In the genomic region with DNA sequence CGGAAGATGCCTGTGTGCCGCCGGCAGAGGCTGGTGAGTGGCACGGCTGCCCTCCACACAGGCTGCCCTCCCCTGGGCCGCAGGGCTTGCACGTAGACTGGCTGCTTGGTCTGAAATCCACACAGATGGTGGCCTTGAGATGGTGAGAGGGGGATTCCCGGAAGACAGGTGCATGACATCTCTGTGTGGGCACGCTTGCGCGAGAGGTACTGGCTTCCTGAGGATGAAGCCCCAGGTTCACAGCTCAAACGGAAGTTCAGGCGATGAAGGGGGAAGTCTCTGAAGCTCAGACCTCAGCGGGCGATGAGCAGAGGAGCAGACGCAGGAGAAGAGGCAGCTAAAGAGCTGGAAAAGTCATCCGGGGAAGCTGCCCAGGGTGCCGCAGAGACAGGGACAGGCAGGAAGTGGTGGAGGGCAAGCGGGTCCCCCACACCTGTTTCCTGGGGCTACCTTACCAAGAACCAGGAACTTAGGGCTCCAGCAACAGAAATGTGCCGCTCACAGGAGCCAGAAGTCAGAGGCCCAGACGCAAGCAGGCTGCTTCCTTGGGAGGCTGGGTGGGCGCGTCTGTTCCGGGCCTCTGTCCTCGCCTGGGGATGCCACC, we compare ENCODE assay signal across 8 cellular contexts. TPM values are rescaled to one million over a fixed set of nuclear protein-coding genes. Genes with fewer than 3 reads are reported as not detected.
A peak's percentile ranks its signal among the peaks of the same experiment; 100 is the strongest.
DNase-seq lines count a peak whose midpoint lies in the region; ATAC-seq and TF ChIP-seq lines count a peak whose summit lies in the region.

No MANE protein-coding gene starts in this region.

- DNase-seq in GM13977 (ENCODE audit: low spot score) (peak; percentile 82), RWPE1 (ENCODE audit: low spot score) (no peak), ascending aorta (ENCODE audit: low spot score in 2 of 2) (no peak), ureter (ENCODE audit: low spot score) (no peak), lower leg skin (ENCODE audit: low spot score in 2 of 2) (no peak), Right ventricle myocardium superior (no peak)
- peak; percentile 61 for DNase-seq in activated T-helper 9 cell treated with anti-CD3 and anti-CD28 coated beads, Interleukin-2, amount 50 U/mL, for 16 hours (ENCODE audit: low read depth)
- peak; percentile 47 to 64 for DNase-seq in stimulated activated CD4-positive, alpha-beta T cell treated with anti-CD3 and anti-CD28 coated beads, Interleukin-1b, Interleukin-23, amount 100 ng/mL, for 4 hours (ENCODE audit: low read depth in 2 of 2)

- TF ChIP-seq CTCF in GM13977 (IDR thresholded peaks at IDR 0.05; ENCODE audit: extremely low read depth, insufficient read depth, missing control alignments) (no peak), RWPE1 (conservative IDR thresholded peaks at IDR 0.05; ENCODE audit: low read depth) (no peak), ascending aorta (IDR thresholded peaks at IDR 0.05) (no peak), lower leg skin (IDR thresholded peaks at IDR 0.05) (no peak)

- H3K36me3 ChIP-seq in ascending aorta: peaks cover 6 to 38% of the 10 kb centered on the region in 2 donors

- no peak for TF ChIP-seq POLR2A in lower leg skin (IDR thresholded peaks at IDR 0.05)

- in situ Hi-C loops in GM13977 (cut with MboI; ENCODE audit: low pct_unique_long_range_greater_than_20kb, low sequenced_read_pairs, unreplicated experiment): loop anchor here (25.0 kb wide), 1 partner anchor 112 kb away; no protein-coding TSS in a partner anchor

- H3K4me3 ChIP-seq in ascending aorta: no peak overlapping the region
- H3K4me3 ChIP-seq in lower leg skin (ENCODE audit: low read depth, poor library complexity, severe bottlenecking): no peak overlapping the region

- POLR2A ChIA-PET in RWPE1 (lab: Yijun Ruan, JAX; ENCODE audit: low non-redundant PET): no interaction called here

- H3K27me3 ChIP-seq in ascending aorta: no peaks in the 10 kb centered on the region

- CTCF ChIA-PET in RWPE1 (lab: Yijun Ruan, JAX): no interaction called here

- peaks cover 0 to 2% of the 10 kb centered on the region in 2 donors for H3K4me1 ChIP-seq in ascending aorta

- H3K27ac ChIP-seq in RWPE1 (peak overlapping the region; percentile 21; the same call in 1 of the 2 replicates), ascending aorta (no peak overlapping the region)

- intact Hi-C loops in ascending aorta (cut with DNase I): no loop called here
- intact Hi-C loops in lower leg skin (cut with DNase I; ENCODE audit: low total_unique reads): no loop called here
- intact Hi-C loops in Right ventricle myocardium superior (cut with DNase I): no loop called here

- 86 to 90% methylated on average over 24 of the region's 24 CpGs for WGBS in lower leg skin, 2 donors

- no peak for ATAC-seq in Right ventricle myocardium superior (ENCODE audit: poor library complexity)

- H3K9me3 ChIP-seq in ascending aorta: no peaks in the 10 kb centered on the region

RNA-seq across cellular contexts. Expression of gene CRELD2, which starts 7.2 kb away (rescaled TPM):
- total RNA-seq in ascending aorta: 61.8 TPM
- 42.8 TPM for total RNA-seq in ureter
- total RNA-seq in lower leg skin: 10 to 100 TPM in 3 of 4 donors, 1 to 10 TPM in 1; 9.1 to 28.0 (median 18.0) TPM
- total RNA-seq in Right ventricle myocardium superior: 22.1 TPM

RNA-seq across cellular contexts. Expression of gene ALG12, which starts 7.4 kb away (rescaled TPM):
- 6.9 TPM for total RNA-seq in ascending aorta
- 20.5 TPM for total RNA-seq in ureter
- total RNA-seq in lower leg skin: 10 to 100 TPM in 3 of 4 donors, 1 to 10 TPM in 1; 7.5 to 25.6 (median 16.1) TPM
- total RNA-seq in Right ventricle myocardium superior: 13.8 TPM

RNA-seq across cellular contexts. Expression of gene PIM3, which starts 34.9 kb away (rescaled TPM):
- 269 TPM for total RNA-seq in ascending aorta
- 75.0 TPM for total RNA-seq in ureter
- 100 to 1,000 TPM; 149 to 181 (median 163) TPM for total RNA-seq in lower leg skin
- 61.5 TPM for total RNA-seq in Right ventricle myocardium superior

Comparison
In these comparisons a context has a peak if more than half of its experiments do, and no peak if none do; other contexts are left out.
1. DNase-seq: peak in GM13977 (single experiment), activated T-helper 9 cell treated with anti-CD3 and anti-CD28 coated beads, Interleukin-2, amount 50 U/mL, for 16 hours (single experiment) and stimulated activated CD4-positive, alpha-beta T cell treated with anti-CD3 and anti-CD28 coated beads, Interleukin-1b, Interleukin-23, amount 100 ng/mL, for 4 hours (2 of 2); none in RWPE1 (single experiment), ascending aorta (0 of 2), ureter (single experiment), lower leg skin (0 of 2) and Right ventricle myocardium superior (single experiment).